ENCODE assay signal across 8 cellular contexts in the genomic region with DNA sequence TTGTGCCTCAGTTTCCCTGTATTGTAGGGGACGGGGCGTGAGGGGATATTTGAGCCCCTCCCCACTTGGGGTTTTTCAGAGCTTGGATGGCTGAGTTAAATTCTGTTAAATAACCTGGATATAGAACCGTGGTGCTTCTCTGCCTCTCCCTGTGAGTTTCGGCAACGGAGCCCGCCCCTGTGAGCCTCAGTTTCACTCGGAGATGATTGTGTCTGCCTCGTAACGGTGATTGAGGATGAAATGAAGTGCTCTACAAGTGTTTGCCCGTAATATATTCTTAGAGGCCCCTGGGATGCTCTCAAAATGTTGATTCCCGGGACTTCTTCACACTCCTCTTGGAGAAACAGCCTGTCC. TPM values are rescaled to one million over a fixed set of nuclear protein-coding genes. Genes with fewer than 3 reads are reported as not detected.
DNase-seq lines count a peak whose midpoint lies in the region; ATAC-seq, FAIRE-seq and TF ChIP-seq lines count a peak whose summit lies in the region.

No MANE protein-coding gene starts in this region.

- peak overlapping the region; percentile 83 for H3K4me3 Mint-ChIP-seq in activated CD4-positive, alpha-beta T cell treated with anti-CD3 and anti-CD28 coated beads, Interleukin-2, amount 10 ng/mL, durations not matched to agents 7 days and 5 days
- peak overlapping the region; percentile 98 for H3K4me3 Mint-ChIP-seq in activated naive CD8-positive, alpha-beta T cell

- CTCF ChIA-PET in activated CD4-positive, alpha-beta T cell treated with anti-CD3 and anti-CD28 coated beads, Interleukin-2, amount 10 ng/mL, durations not matched to agents 7 days and 5 days (lab: Charles Lee), result interaction anchor here (0.5 to 2.1 kb wide), 9 partner anchors 12 to 137 kb away, joined by 3 to 16 read pairs (median 3); partner anchors contain the start of gene REX1BD

- H3K27me3 Mint-ChIP-seq in activated CD4-positive, alpha-beta T cell treated with anti-CD3 and anti-CD28 coated beads, Interleukin-2, amount 10 ng/mL, durations not matched to agents 7 days and 5 days, result no peaks in the 10 kb centered on the region
- no peaks in the 10 kb centered on the region for H3K27me3 Mint-ChIP-seq in activated naive CD8-positive, alpha-beta T cell

- TF ChIP-seq EP300 in suprapubic skin (IDR thresholded peaks at IDR 0.05), result no peak

- POLR2A ChIA-PET in activated CD4-positive, alpha-beta T cell treated with anti-CD3 and anti-CD28 coated beads, Interleukin-2, amount 10 ng/mL, durations not matched to agents 7 days and 5 days (lab: Charles Lee), result interaction anchor here (0.6 to 1.0 kb wide), 3 partner anchors 14 to 47 kb away, joined by 3 read pairs; partner anchors contain the start of gene UBA52

- H3K9me3 ChIP-seq in kidney (ENCODE audit: control insufficient read depth in 1 of 2, low read length in 2 of 2) (no peaks in the 10 kb centered on the region), suprapubic skin (no peaks in the 10 kb centered on the region)

- H3K36me3 ChIP-seq in kidney (ENCODE audit: control insufficient read depth in 1 of 2, insufficient read depth in 2 of 2, low read length in 2 of 2) (peaks cover 0 to 5% of the 10 kb centered on the region in 2 donors), suprapubic skin (peaks cover 11% of the 10 kb centered on the region)

- peaks cover 0 to 3% of the 10 kb centered on the region in 2 donors for H3K4me1 ChIP-seq in kidney (ENCODE audit: control insufficient read depth in 1 of 2, insufficient read depth in 1 of 2, low read depth in 1 of 2, low read length in 2 of 2)
- H3K4me1 ChIP-seq in suprapubic skin, result peaks cover 19% of the 10 kb centered on the region

- no peak for ATAC-seq in HG03439 (IDR thresholded peaks at IDR 0.05; ENCODE audit: unreplicated experiment)

- FAIRE-seq in kidney (lab: Jason Lieb, UNC), result no peak

- TF ChIP-seq CTCF in kidney (IDR thresholded peaks at IDR 0.05; ENCODE audit: borderline replicate concordance, extremely low read depth, insufficient read depth) (no peak), suprapubic skin (IDR thresholded peaks at IDR 0.05) (no peak)

- DNase-seq in activated CD4-positive, alpha-beta T cell treated with anti-CD3 and anti-CD28 coated beads, Interleukin-2, amount 10 ng/mL, durations not matched to agents 7 days and 5 days, result no peak
- no peak for DNase-seq in activated CD4-positive, alpha-beta T cell treated with anti-CD3 and anti-CD28 coated beads for 48 hours
- DNase-seq in kidney (no peak), suprapubic skin (ENCODE audit: low spot score in 2 of 2) (no peak), NCI-H2081 (lab: John Stamatoyannopoulos, UW) (no peak), NAMALWA (ENCODE audit: low spot score) (no peak)

- H3K27ac ChIP-seq in kidney (ENCODE audit: low read depth in 2 of 2, low read length in 2 of 2) (peak overlapping the region; percentile 93 to 94), suprapubic skin (peak overlapping the region; percentile 90)

- no peaks in the 10 kb centered on the region for H3K9me3 Mint-ChIP-seq in activated CD4-positive, alpha-beta T cell treated with anti-CD3 and anti-CD28 coated beads, Interleukin-2, amount 10 ng/mL, durations not matched to agents 7 days and 5 days
- no peaks in the 10 kb centered on the region for H3K9me3 Mint-ChIP-seq in activated naive CD8-positive, alpha-beta T cell (ENCODE audit: low read depth)

- no peaks in the 10 kb centered on the region for H3K27me3 ChIP-seq in suprapubic skin

- WGBS in suprapubic skin, result 0% methylated on average over 6 of the region's 11 CpGs

- peak overlapping the region; percentile 97 for H3K27ac Mint-ChIP-seq in activated CD4-positive, alpha-beta T cell treated with anti-CD3 and anti-CD28 coated beads, Interleukin-2, amount 10 ng/mL, durations not matched to agents 7 days and 5 days
- H3K27ac Mint-ChIP-seq in activated naive CD8-positive, alpha-beta T cell, result peak overlapping the region; percentile 96

- peak overlapping the region; percentile 92 to 98 for H3K9ac ChIP-seq in kidney (ENCODE audit: low read length in 2 of 2)

- H3K4me3 ChIP-seq in kidney (ENCODE audit: low read length in 2 of 2) (peak overlapping the region; percentile 85 to 94), suprapubic skin (peak overlapping the region; percentile 84)

- peaks cover 8% of the 10 kb centered on the region for H3K36me3 Mint-ChIP-seq in activated CD4-positive, alpha-beta T cell treated with anti-CD3 and anti-CD28 coated beads, Interleukin-2, amount 10 ng/mL, durations not matched to agents 7 days and 5 days (ENCODE audit: low read depth)
- H3K36me3 Mint-ChIP-seq in activated naive CD8-positive, alpha-beta T cell, result no peaks in the 10 kb centered on the region

- no peak for TF ChIP-seq POLR2A in suprapubic skin (IDR thresholded peaks at IDR 0.05)

- intact Hi-C loops in kidney (cut with DNase I), result no loop called here

- peaks cover 27% of the 10 kb centered on the region for H3K4me1 Mint-ChIP-seq in activated CD4-positive, alpha-beta T cell treated with anti-CD3 and anti-CD28 coated beads, Interleukin-2, amount 10 ng/mL, durations not matched to agents 7 days and 5 days
- H3K4me1 Mint-ChIP-seq in activated naive CD8-positive, alpha-beta T cell (ENCODE audit: low read depth), result peaks cover 11% of the 10 kb centered on the region

RNA-seq across cellular contexts. Expression of gene KXD1, which starts 0.5 kb away (rescaled TPM):
- 10 to 100 TPM; 95.4 to 100.0 TPM for total RNA-seq in activated CD4-positive, alpha-beta T cell treated with anti-CD3 and anti-CD28 coated beads, Interleukin-2, amount 10 ng/mL, durations not matched to agents 7 days and 5 days
- total RNA-seq in kidney, result 69.9 TPM
- polyA plus RNA-seq in kidney (ENCODE audit: insufficient read depth, low read depth, low replicate concordance), result 56.3 TPM
- total RNA-seq in suprapubic skin, result 100 to 1,000 TPM in 1 of 4 donors, 10 to 100 TPM in 3; 72.4 to 107 (median 89.4) TPM

RNA-seq across cellular contexts. Expression of gene UBA52, which starts 13.5 kb away (rescaled TPM):
- 1,000 to 10,000 TPM; 1,627 to 1,778 TPM for total RNA-seq in activated CD4-positive, alpha-beta T cell treated with anti-CD3 and anti-CD28 coated beads, Interleukin-2, amount 10 ng/mL, durations not matched to agents 7 days and 5 days
- total RNA-seq in kidney (828 TPM), suprapubic skin (1,000 to 10,000 TPM in 1 of 4 donors, 100 to 1,000 TPM in 3; 405 to 1,087 (median 865) TPM)
- 1,481 TPM for polyA plus RNA-seq in kidney (ENCODE audit: insufficient read depth, low read depth, low replicate concordance)

RNA-seq across cellular contexts. Expression of gene FKBP8, which starts 14.8 kb away (rescaled TPM):
- total RNA-seq in activated CD4-positive, alpha-beta T cell treated with anti-CD3 and anti-CD28 coated beads, Interleukin-2, amount 10 ng/mL, durations not matched to agents 7 days and 5 days, result 100 to 1,000 TPM; 185 to 206 TPM
- total RNA-seq in kidney, result 207 TPM
- 314 TPM for polyA plus RNA-seq in kidney (ENCODE audit: insufficient read depth, low read depth, low replicate concordance)
- 100 to 1,000 TPM; 194 to 217 (median 203) TPM for total RNA-seq in suprapubic skin

RNA-seq across cellular contexts. Expression of gene REX1BD, which starts 30.4 kb away (rescaled TPM):
- 10 to 100 TPM; 73.0 to 85.2 TPM for total RNA-seq in activated CD4-positive, alpha-beta T cell treated with anti-CD3 and anti-CD28 coated beads, Interleukin-2, amount 10 ng/mL, durations not matched to agents 7 days and 5 days
- total RNA-seq in kidney (56.9 TPM), suprapubic skin (10 to 100 TPM; 77.0 to 86.7 (median 82.6) TPM)
- 104 TPM for polyA plus RNA-seq in kidney (ENCODE audit: insufficient read depth, low read depth, low replicate concordance)

RNA-seq across cellular contexts. Expression of gene ELL, which starts 36.3 kb away (rescaled TPM):
- 10 to 100 TPM; 20.3 to 20.9 TPM for total RNA-seq in activated CD4-positive, alpha-beta T cell treated with anti-CD3 and anti-CD28 coated beads, Interleukin-2, amount 10 ng/mL, durations not matched to agents 7 days and 5 days
- 25.2 TPM for total RNA-seq in kidney
- 5.7 TPM for polyA plus RNA-seq in kidney (ENCODE audit: insufficient read depth, low read depth, low replicate concordance)
- total RNA-seq in suprapubic skin, result 10 to 100 TPM; 27.0 to 59.5 (median 36.9) TPM
